In the genomic region with DNA sequence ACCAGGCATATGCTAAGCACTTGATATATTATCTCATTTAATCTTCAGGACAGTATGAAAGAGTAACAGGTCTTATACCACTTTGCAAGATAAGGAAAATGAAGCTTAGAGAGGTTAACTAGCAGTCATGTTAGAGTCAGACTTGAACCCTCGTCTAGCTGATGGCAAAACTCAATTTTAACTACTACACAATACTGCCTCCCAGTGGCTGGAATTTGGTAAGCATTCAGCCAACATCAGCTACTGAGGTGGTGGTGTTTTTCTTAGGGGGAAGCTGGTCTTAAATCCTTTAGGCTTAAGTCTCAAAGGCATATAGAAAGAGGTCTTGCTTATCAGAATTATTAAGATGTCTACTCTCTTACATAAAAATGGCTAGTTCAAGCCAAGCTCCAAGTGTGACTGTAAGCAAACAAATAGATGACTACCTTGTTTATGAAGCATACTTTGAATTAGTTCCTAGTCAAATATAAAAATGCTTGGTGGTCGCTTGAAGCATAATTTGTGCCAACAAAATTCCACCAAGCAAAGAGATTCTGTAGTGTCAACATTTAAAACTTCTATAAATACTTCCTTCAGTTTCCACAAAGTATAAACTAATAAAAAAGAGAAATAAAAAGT, we compare ENCODE assay signal across 1 cellular context.
TF ChIP-seq lines count a peak whose summit lies in the region.

No MANE protein-coding gene starts in this region.

TF ChIP-seq in liver, 16 proteins besides CTCF, POLR2A, EP300 and RAD21 (continued from another document):
- no peak for TF ChIP-seq ZBTB33 (IDR thresholded peaks at IDR 0.05)
- no peak for TF ChIP-seq SP1 (IDR thresholded peaks at IDR 0.05)
